ENCODE assay signal across 15 cellular contexts in genomic region chr2:11379558-11379957, GRCh38. TPM values are rescaled to one million over a fixed set of nuclear protein-coding genes. Genes with fewer than 3 reads are reported as not detected.
DNase-seq lines count a peak whose midpoint lies in the region; ATAC-seq, FAIRE-seq and TF ChIP-seq lines count a peak whose summit lies in the region.
"Had no signal": no experiment of that assay in that cellular context is flagged by ENCODE, and none has a peak within 500 bp of the region (broad histone marks: within the 10 kb centered on the region; RNA-seq: fewer than 3 reads in every experiment).

No MANE protein-coding gene starts in this region.

- no peak overlapping the region for H3K4me3 Mint-ChIP-seq in mesothelial cell of epicardium
- H3K4me3 Mint-ChIP-seq in naive thymus-derived CD8-positive, alpha-beta T cell, result no peak overlapping the region
- H3K4me3 Mint-ChIP-seq: activated naive CD8-positive, alpha-beta T cell treated with anti-CD3 and anti-CD28 coated beads for 36 hours had no signal

- H3K9me2 ChIP-seq in Loucy (replicated peaks; ENCODE audit: low read depth, low read length), result no peaks in the 10 kb centered on the region

- CTCF ChIA-PET in endothelial cell of umbilical vein (lab: Charles Lee), result interaction anchor here (1.0 to 1.7 kb wide), 3 partner anchors 12 to 67 kb away, joined by 3 to 5 read pairs (median 4); no protein-coding TSS in a partner anchor

- no peak for TF ChIP-seq CTCF in Loucy (conservative IDR thresholded peaks at IDR 0.05; ENCODE audit: low read length)
- TF ChIP-seq CTCF in endothelial cell of umbilical vein (IDR thresholded peaks at IDR 0.05; ENCODE audit: extremely low read depth in 1 of 2, insufficient read depth in 1 of 2, low read depth in 1 of 2, low read length in 2 of 2), result no peak
- no peak for TF ChIP-seq CTCF in mesothelial cell of epicardium (IDR thresholded peaks at IDR 0.05; ENCODE audit: unreplicated experiment)
- TF ChIP-seq CTCF in heart left ventricle (IDR thresholded peaks at IDR 0.05), result no peak

- H3K9me1 ChIP-seq in endothelial cell of umbilical vein (replicated peaks; ENCODE audit: control insufficient read depth, extremely low read depth, insufficient read depth, low read length), result no peaks in the 10 kb centered on the region

- H3K36me3 Mint-ChIP-seq in mesothelial cell of epicardium, result no peaks in the 10 kb centered on the region
- no peaks in the 10 kb centered on the region for H3K36me3 Mint-ChIP-seq in naive thymus-derived CD8-positive, alpha-beta T cell
- H3K36me3 Mint-ChIP-seq: activated naive CD8-positive, alpha-beta T cell treated with anti-CD3 and anti-CD28 coated beads for 36 hours had no signal

- H3K36me3 ChIP-seq in ACC112 (ENCODE audit: insufficient read depth, low read length), result no peaks in the 10 kb centered on the region
- H3K36me3 ChIP-seq in Loucy (ENCODE audit: insufficient read depth, low read length), result no peaks in the 10 kb centered on the region
- H3K36me3 ChIP-seq in endothelial cell of umbilical vein (ENCODE audit: control insufficient read depth in 2 of 2, extremely low read depth in 1 of 2, insufficient read depth in 2 of 2, low read length in 2 of 2), result no peaks in the 10 kb centered on the region
- H3K36me3 ChIP-seq in heart left ventricle, result no peaks in the 10 kb centered on the region
- H3K36me3 ChIP-seq: colonic mucosa had no signal

- H3K27me3 ChIP-seq in ACC112 (ENCODE audit: insufficient read depth, low read length) (no peaks in the 10 kb centered on the region), Loucy (ENCODE audit: insufficient read depth, low read length, poor library complexity, severe bottlenecking) (no peaks in the 10 kb centered on the region), endothelial cell of umbilical vein (ENCODE audit: control insufficient read depth in 2 of 2, insufficient read depth in 2 of 2, low read length in 2 of 2) (no peaks in the 10 kb centered on the region), heart left ventricle (no peaks in the 10 kb centered on the region)
- H3K27me3 ChIP-seq: colonic mucosa had no signal

- H3F3A ChIP-seq in Loucy (ENCODE audit: low read depth), result no peaks in the 10 kb centered on the region

- H3K27ac ChIP-seq in ACC112 (ENCODE audit: low read depth, low read length) (no peak overlapping the region), endothelial cell of umbilical vein (ENCODE audit: insufficient read depth, low read depth, low read length) (no peak overlapping the region), heart left ventricle (no peak overlapping the region)
- H3K27ac ChIP-seq: skin epidermis had no signal

- no peak for ATAC-seq in heart left ventricle
- ATAC-seq in naive thymus-derived CD8-positive, alpha-beta T cell, result no peak
- no peak for ATAC-seq in GM19452 (IDR thresholded peaks at IDR 0.05; ENCODE audit: unreplicated experiment)
- ATAC-seq: PC-3 had no signal

- no TSS peak for BruUV-seq in endothelial cell of umbilical vein (replicated peaks; lab: Mats Ljungman, UMichigan)

- no peak for DNase-seq in endothelial cell of umbilical vein (ENCODE audit: low read depth, low spot score)
- no peak for DNase-seq in mesothelial cell of epicardium (ENCODE audit: low spot score in 2 of 2, unreplicated experiment in 2 of 2)
- no peak for DNase-seq in heart left ventricle
- no peak for DNase-seq in naive thymus-derived CD8-positive, alpha-beta T cell
- no peak for DNase-seq in DMS79 (lab: John Stamatoyannopoulos, UW)
- DNase-seq: activated naive CD8-positive, alpha-beta T cell treated with anti-CD3 and anti-CD28 coated beads for 36 hours; AML-193; colonic mucosa; NCI-H1105; PC-3 had no signal

- H3K4me2 ChIP-seq in Loucy (ENCODE audit: low read depth, low read length, poor library complexity, severe bottlenecking), result no peak overlapping the region
- no peak overlapping the region for H3K4me2 ChIP-seq in endothelial cell of umbilical vein (ENCODE audit: insufficient read depth, low read length)

- POLR2A ChIA-PET in endothelial cell of umbilical vein (lab: Charles Lee), result no interaction called here
- POLR2A ChIA-PET in naive thymus-derived CD8-positive, alpha-beta T cell (lab: Charles Lee), result no interaction called here

- H4K20me1 ChIP-seq in Loucy (ENCODE audit: insufficient read depth, low read length, poor library complexity, severe bottlenecking) (no peaks in the 10 kb centered on the region), endothelial cell of umbilical vein (replicated peaks; ENCODE audit: control insufficient read depth, extremely low read depth, insufficient read depth, low read length) (no peaks in the 10 kb centered on the region)

- TF ChIP-seq POLR2A in endothelial cell of umbilical vein (IDR thresholded peaks at IDR 0.05; ENCODE audit: low read depth, low read length) (no peak), heart left ventricle (IDR thresholded peaks at IDR 0.05) (no peak)

- H3K79me2 ChIP-seq in ACC112 (ENCODE audit: control insufficient read depth, insufficient read depth, low read length, unreplicated experiment) (no peaks in the 10 kb centered on the region), Loucy (ENCODE audit: insufficient read depth, low read length) (no peaks in the 10 kb centered on the region), endothelial cell of umbilical vein (ENCODE audit: control insufficient read depth, insufficient read depth, low read length) (no peaks in the 10 kb centered on the region)

- intact Hi-C loops in endothelial cell of umbilical vein (cut with micrococcal nuclease) (no loop called here), heart left ventricle (cut with DNase I) (no loop called here)

- H3K9me3 ChIP-seq in Loucy (ENCODE audit: insufficient read depth, low read depth, low read length), result no peaks in the 10 kb centered on the region
- H3K9me3 ChIP-seq in endothelial cell of umbilical vein (replicated peaks; ENCODE audit: control insufficient read depth, insufficient read depth, low read length), result no peaks in the 10 kb centered on the region
- no peaks in the 10 kb centered on the region for H3K9me3 ChIP-seq in heart left ventricle
- H3K9me3 ChIP-seq: colonic mucosa had no signal

- H3K27me3 Mint-ChIP-seq in mesothelial cell of epicardium (ENCODE audit: low read depth), result no peaks in the 10 kb centered on the region
- no peaks in the 10 kb centered on the region for H3K27me3 Mint-ChIP-seq in naive thymus-derived CD8-positive, alpha-beta T cell
- H3K27me3 Mint-ChIP-seq: activated naive CD8-positive, alpha-beta T cell treated with anti-CD3 and anti-CD28 coated beads for 36 hours had no signal

- H3K9ac ChIP-seq in Loucy (ENCODE audit: low read depth, low read length, poor library complexity, severe bottlenecking) (no peak overlapping the region), endothelial cell of umbilical vein (replicated peaks; ENCODE audit: extremely low read depth, insufficient read depth, low read length) (no peak overlapping the region)

- dilution Hi-C loops in endothelial cell of umbilical vein (cut with MboI; ENCODE audit: extremely low pct_ligation_motif_present, low sequenced_read_pairs), result no loop called here

- H3K27ac Mint-ChIP-seq in mesothelial cell of epicardium, result peak overlapping the region; percentile 71
- H3K27ac Mint-ChIP-seq in naive thymus-derived CD8-positive, alpha-beta T cell, result no peak overlapping the region
- H3K27ac Mint-ChIP-seq: activated naive CD8-positive, alpha-beta T cell treated with anti-CD3 and anti-CD28 coated beads for 36 hours had no signal

- peaks cover 26% of the 10 kb centered on the region for H3K4me1 Mint-ChIP-seq in mesothelial cell of epicardium
- H3K4me1 Mint-ChIP-seq in naive thymus-derived CD8-positive, alpha-beta T cell, result peaks cover 0 to 7% (median under 1%) of the 10 kb centered on the region in 4 donors
- H3K4me1 Mint-ChIP-seq: activated naive CD8-positive, alpha-beta T cell treated with anti-CD3 and anti-CD28 coated beads for 36 hours had no signal

- no peak overlapping the region for H3K4me3 ChIP-seq in ACC112 (ENCODE audit: low read depth, low read length)
- H3K4me3 ChIP-seq in Loucy (ENCODE audit: low read length, poor library complexity, severe bottlenecking), result no peak overlapping the region
- H3K4me3 ChIP-seq in endothelial cell of umbilical vein (replicated peaks in 1 of 3; ENCODE audit: insufficient read depth in 1 of 3, low read depth in 1 of 3, low read length in 3 of 3), result no peak overlapping the region
- H3K4me3 ChIP-seq in heart left ventricle, result no peak overlapping the region
- H3K4me3 ChIP-seq: colonic mucosa, skin epidermis had no signal

- H2AFZ ChIP-seq in ACC112 (ENCODE audit: low read length, unreplicated experiment), result peak overlapping the region; percentile 21
- peak overlapping the region; percentile 42; the same call in 1 of the 2 replicates for H2AFZ ChIP-seq in Loucy (ENCODE audit: low read length)
- H2AFZ ChIP-seq in endothelial cell of umbilical vein (ENCODE audit: low read depth, low read length), result no peak overlapping the region

- FAIRE-seq in endothelial cell of umbilical vein (lab: Jason Lieb, UNC), result peak; percentile 4
- FAIRE-seq: GM12892 had no signal

- H3K4me1 ChIP-seq in ACC112 (ENCODE audit: control insufficient read depth, insufficient read depth, low read length, unreplicated experiment), result peaks cover 8% of the 10 kb centered on the region
- peaks cover 19% of the 10 kb centered on the region for H3K4me1 ChIP-seq in Loucy (ENCODE audit: insufficient read depth, low read length, poor library complexity, severe bottlenecking)
- H3K4me1 ChIP-seq in endothelial cell of umbilical vein (ENCODE audit: control insufficient read depth, extremely low read depth, insufficient read depth, low read length), result peaks cover 9% of the 10 kb centered on the region
- peaks cover 3 to 23% (median 11%) of the 10 kb centered on the region in 12 donors for H3K4me1 ChIP-seq in heart left ventricle

- H3K9me3 Mint-ChIP-seq in mesothelial cell of epicardium, result no peaks in the 10 kb centered on the region
- H3K9me3 Mint-ChIP-seq in naive thymus-derived CD8-positive, alpha-beta T cell, result no peaks in the 10 kb centered on the region
- H3K9me3 Mint-ChIP-seq: activated naive CD8-positive, alpha-beta T cell treated with anti-CD3 and anti-CD28 coated beads for 36 hours had no signal

- WGBS in heart left ventricle, 4 donors, result 77 to 88% (median 81%) methylated on average over 5 of the region's 5 CpGs

RNA-seq across cellular contexts. Expression of gene ROCK2, which starts 35.1 kb away (rescaled TPM):
- total RNA-seq in endothelial cell of umbilical vein (54.3 and 56.5 TPM in 2 replicates), mesothelial cell of epicardium (37.5 to 46.3 TPM (median 45.4 TPM) in 3 replicates), heart left ventricle (10 to 100 TPM; 25.3 to 44.3 (median 39.0) TPM)
- polyA plus RNA-seq in endothelial cell of umbilical vein (3.5 and 5.2 TPM in 2 replicates), heart left ventricle (10 to 100 TPM in 1 of 2 donors, 1 to 10 TPM in 1; 6.1 to 14.3 TPM)
- 6.9 and 7.1 TPM in 2 replicates for polyA plus RNA-seq in endothelial cell of umbilical vein (2011; cell fraction: cytosol; rRNA removed)
- 11.1 and 15.9 TPM in 2 replicates for polyA plus RNA-seq in endothelial cell of umbilical vein (2011; cell fraction: nucleus; rRNA removed)
- 29.6 and 37.7 TPM in 2 replicates for polyA plus RNA-seq in endothelial cell of umbilical vein (2012)
- 24.7 and 30.4 TPM in 2 replicates for polyA minus RNA-seq in endothelial cell of umbilical vein
- 33.8 TPM for polyA minus RNA-seq in endothelial cell of umbilical vein (2011; cell fraction: cytosol; rRNA and poly(A)+ RNA removed)
- polyA minus RNA-seq in endothelial cell of umbilical vein (2011; cell fraction: nucleus; rRNA and poly(A)+ RNA removed), result 42.6 and 72.6 TPM in 2 replicates
- 10 to 100 TPM; 19.3 to 23.9 TPM for total RNA-seq in naive thymus-derived CD8-positive, alpha-beta T cell
- polyA plus RNA-seq in naive thymus-derived CD8-positive, alpha-beta T cell, result 1 to 10 TPM; 6.1 to 7.6 (median 7.1) TPM
